ENCODE assay signal across 1 cellular context in the genomic region with DNA sequence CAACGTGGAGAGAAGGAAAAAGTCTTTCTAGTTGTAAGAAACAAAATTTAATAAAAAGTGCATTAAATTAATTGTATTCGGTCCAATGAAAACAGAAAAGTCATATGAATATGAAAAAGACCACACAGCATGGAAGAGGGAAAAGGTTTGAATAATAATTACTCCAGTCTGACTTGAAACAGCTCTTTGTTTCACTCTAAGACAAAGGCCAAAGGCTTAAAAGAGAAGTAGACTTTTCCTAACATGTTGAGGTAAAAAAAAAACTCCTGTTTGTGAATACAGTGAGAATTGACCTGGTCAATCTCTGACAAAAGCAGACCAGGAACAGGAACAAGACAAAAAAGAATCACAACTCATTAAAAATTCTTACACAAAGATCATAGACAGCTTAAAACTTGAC.
TF ChIP-seq lines count a peak whose summit lies in the region.

No MANE protein-coding gene starts in this region.

TF ChIP-seq in H1, 55 proteins besides CTCF, POLR2A, EP300 and RAD21 (continued from another document):
- TF ChIP-seq, protein P1, sequence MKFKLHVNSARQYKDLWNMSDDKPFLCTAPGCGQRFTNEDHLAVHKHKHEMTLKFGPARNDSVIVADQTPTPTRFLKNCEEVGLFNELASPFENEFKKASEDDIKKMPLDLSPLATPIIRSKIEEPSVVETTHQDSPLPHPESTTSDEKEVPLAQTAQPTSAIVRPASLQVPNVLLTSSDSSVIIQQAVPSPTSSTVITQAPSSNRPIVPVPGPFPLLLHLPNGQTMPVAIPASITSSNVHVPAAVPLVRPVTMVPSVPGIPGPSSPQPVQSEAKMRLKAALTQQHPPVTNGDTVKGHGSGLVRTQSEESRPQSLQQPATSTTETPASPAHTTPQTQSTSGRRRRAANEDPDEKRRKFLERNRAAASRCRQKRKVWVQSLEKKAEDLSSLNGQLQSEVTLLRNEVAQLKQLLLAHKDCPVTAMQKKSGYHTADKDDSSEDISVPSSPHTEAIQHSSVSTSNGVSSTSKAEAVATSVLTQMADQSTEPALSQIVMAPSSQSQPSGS (IDR thresholded peaks at IDR 0.05; ENCODE audit: low read length): no peak
- no peak for TF ChIP-seq SIN3A (conservative IDR thresholded peaks at IDR 0.05 in 1 of 2, IDR thresholded peaks at IDR 0.05 in 1 of 2; ENCODE audit: low read depth in 1 of 2, low read length in 2 of 2)
- no peak for TF ChIP-seq NANOG (IDR thresholded peaks at IDR 0.05; ENCODE audit: insufficient read depth, low read depth, low read length, poor library complexity, severe bottlenecking)
- TF ChIP-seq ASH2L (IDR thresholded peaks at IDR 0.05; ENCODE audit: low read length): no peak
- no peak for TF ChIP-seq HDAC6 (IDR thresholded peaks at IDR 0.05; ENCODE audit: low read depth, low read length)
